8 cellular contexts compared by ENCODE assay signal in the genomic region with DNA sequence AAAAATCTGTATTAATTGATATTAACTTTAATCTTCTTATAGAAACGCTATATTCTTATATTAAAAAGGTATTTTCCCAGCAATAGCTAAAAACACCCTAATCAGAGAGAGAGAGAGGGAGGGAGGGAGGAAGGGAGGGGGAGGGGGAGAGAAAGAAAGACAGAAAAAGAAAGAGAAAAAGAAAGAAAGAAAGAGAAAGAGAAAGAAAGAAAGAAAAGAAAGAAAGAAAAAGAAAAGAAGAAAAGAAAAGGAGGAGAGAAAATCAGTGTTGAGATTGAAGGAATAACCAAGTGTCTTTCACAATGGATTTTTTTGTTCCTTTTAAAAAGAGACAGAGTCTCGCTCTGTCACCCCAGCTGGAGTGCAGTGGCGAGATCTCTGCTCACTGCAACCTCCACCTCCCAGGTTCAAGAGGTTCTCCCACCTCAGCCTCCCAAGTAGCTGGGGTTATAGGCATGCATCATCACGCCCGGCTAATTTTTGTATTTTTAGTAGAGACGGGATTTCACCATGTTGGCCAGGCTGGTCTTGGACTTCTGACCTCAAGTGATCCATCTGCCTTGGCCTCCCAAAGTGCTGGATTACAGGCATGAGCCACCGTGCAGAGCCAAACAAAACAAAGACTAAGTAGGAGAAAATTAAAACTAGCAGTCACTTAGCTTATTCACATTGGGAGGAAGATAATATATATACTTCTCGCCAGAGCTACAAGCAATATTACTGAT.
DNase-seq lines count a peak whose midpoint lies in the region; ATAC-seq, FAIRE-seq and TF ChIP-seq lines count a peak whose summit lies in the region.
"Not testable (repeated sequence)": the region's sequence is repeated elsewhere in the genome, so short reads cannot be mapped to it uniquely, and the experiment has no call there.

No MANE protein-coding gene starts in this region.

- not testable (repeated sequence) for TF ChIP-seq EP300 in SK-N-SH (IDR thresholded peaks at IDR 0.05; ENCODE audit: borderline replicate concordance in 1 of 2, low read depth in 1 of 2, low read length in 1 of 2); K562 (IDR thresholded peaks at IDR 0.05; ENCODE audit: low read length)

- not testable (repeated sequence) for H3K27me3 Mint-ChIP-seq in HFFc6 (ENCODE audit: insufficient read depth)

- H3K9me3 ChIP-seq in SK-N-SH; K562 (replicated peaks; ENCODE audit: control insufficient read depth, insufficient read depth, low read depth, low read length); right cardiac atrium (ENCODE audit: control insufficient read depth, low read length); osteoblast (ENCODE audit: low read depth, low read length); aorta (ENCODE audit: control insufficient read depth, low read length): not testable (repeated sequence)

- not testable (repeated sequence) for TF ChIP-seq CTCF in HFFc6 (IDR thresholded peaks at IDR 0.05); SK-N-SH (IDR thresholded peaks at IDR 0.05); K562 (IDR thresholded peaks at IDR 0.05 in 2 of 3, conservative IDR thresholded peaks at IDR 0.05 in 1 of 3; ENCODE audit: insufficient read depth in 2 of 3, low read depth in 1 of 3, low read length in 3 of 3); osteoblast (IDR thresholded peaks at IDR 0.05; ENCODE audit: extremely low read depth, low read depth, low read length)

- H3K9ac ChIP-seq in SK-N-SH: peak overlapping the region; percentile 27; the same call in 1 of the 2 replicates
- not testable (repeated sequence) for H3K9ac ChIP-seq in K562 (ENCODE audit: insufficient read depth in 1 of 2, low read depth in 2 of 2, low read length in 2 of 2)

- POLR2A ChIA-PET in SK-N-SH (lab: Yijun Ruan, JAX): not testable (repeated sequence)
- POLR2A ChIA-PET in K562 (lab: Yijun Ruan, JAX): interaction anchor here (0.6 to 0.9 kb wide), 4 partner anchors 35 to 819 kb away, joined by 3 to 4 read pairs (median 3); no protein-coding TSS in a partner anchor

- peak overlapping the region; percentile 76 for H3K27ac Mint-ChIP-seq in HFFc6

- H4K20me1 ChIP-seq in SK-N-SH (ENCODE audit: insufficient read depth); K562 (replicated peaks; ENCODE audit: control insufficient read depth, insufficient read depth, low read length); osteoblast (ENCODE audit: insufficient read depth, low read length): not testable (repeated sequence)

- not testable (repeated sequence) for H3K9me3 Mint-ChIP-seq in HFFc6

- 80% methylated on average over 8 of the region's 8 CpGs for WGBS in SK-N-SH (ENCODE audit: low lambda C conversion rate)
- 94% methylated on average over 7 of the region's 8 CpGs for WGBS in K562 (ENCODE audit: insufficient coverage, low coverage, missing lambda C conversion rate)
- WGBS in right cardiac atrium: 75% methylated on average over 8 of the region's 8 CpGs
- 40 to 46% methylated on average over 8 of the region's 8 CpGs for WGBS in aorta, 2 donors

- H2AFZ ChIP-seq in ACC112 (ENCODE audit: low read length, unreplicated experiment); SK-N-SH (ENCODE audit: low read depth); K562 (ENCODE audit: low read depth, low read length); osteoblast (ENCODE audit: low read length): not testable (repeated sequence)

- peaks cover 59% of the 10 kb centered on the region for H3F3A ChIP-seq in SK-N-SH (replicated peaks; ENCODE audit: insufficient read depth)

- H3K9me1 ChIP-seq in K562 (ENCODE audit: control insufficient read depth, insufficient read depth, low read length): not testable (repeated sequence)

- in situ Hi-C loops in K562 (cut with MboI): not testable (repeated sequence)

- H3K36me3 ChIP-seq in ACC112 (ENCODE audit: insufficient read depth, low read length); osteoblast (ENCODE audit: insufficient read depth, low read length); aorta (ENCODE audit: control insufficient read depth in 1 of 2, insufficient read depth in 2 of 2, low read length in 1 of 2): not testable (repeated sequence)
- H3K36me3 ChIP-seq in SK-N-SH (replicated peaks in 1 of 2; ENCODE audit: control insufficient read depth in 1 of 2, insufficient read depth in 2 of 2, low read length in 1 of 2) (peaks cover 7 to 20% of the 10 kb centered on the region in 2 experiments), K562 (ENCODE audit: control insufficient read depth, insufficient read depth, low read length) (peaks cover 26% of the 10 kb centered on the region)

- peak overlapping the region; percentile 67 for H3K4me3 Mint-ChIP-seq in HFFc6

- peak overlapping the region; percentile 78 for H3K27ac ChIP-seq in ACC112 (ENCODE audit: low read depth, low read length)
- H3K27ac ChIP-seq in SK-N-SH (ENCODE audit: low read depth in 2 of 2, low read length in 1 of 2): peak overlapping the region; percentile 8 to 91; a peak in 3 of 4 replicates
- not testable (repeated sequence) for H3K27ac ChIP-seq in K562 (ENCODE audit: extremely low read depth, low read depth, low read length); right cardiac atrium (ENCODE audit: low read length); aorta (ENCODE audit: low read depth in 1 of 2, low read length in 2 of 2)
- peak overlapping the region; percentile 49 for H3K27ac ChIP-seq in osteoblast (ENCODE audit: low read depth, low read length)

- H3K4me1 ChIP-seq in ACC112 (ENCODE audit: control insufficient read depth, insufficient read depth, low read length, unreplicated experiment): peaks cover 59% of the 10 kb centered on the region
- peaks cover 35% of the 10 kb centered on the region in 2 experiments for H3K4me1 ChIP-seq in SK-N-SH (ENCODE audit: control insufficient read depth in 1 of 2, insufficient read depth in 2 of 2, low read depth in 1 of 2, low read length in 1 of 2)
- H3K4me1 ChIP-seq in K562 (replicated peaks in 1 of 2; ENCODE audit: control insufficient read depth in 2 of 2, insufficient read depth in 2 of 2, low read length in 2 of 2); right cardiac atrium (ENCODE audit: control insufficient read depth, insufficient read depth, low read length); aorta (ENCODE audit: control insufficient read depth in 1 of 2, insufficient read depth in 2 of 2, low read length in 2 of 2): not testable (repeated sequence)
- H3K4me1 ChIP-seq in osteoblast (ENCODE audit: insufficient read depth, low read length): peaks cover 57% of the 10 kb centered on the region

- TF ChIP-seq POLR2A in K562 (conservative IDR thresholded peaks at IDR 0.05): not testable (repeated sequence)

- not testable (repeated sequence) for TF ChIP-seq RAD21 in SK-N-SH (IDR thresholded peaks at IDR 0.05; ENCODE audit: low read length); K562 (CRISPR knock-in tag; conservative IDR thresholded peaks at IDR 0.05 in 1 of 2, IDR thresholded peaks at IDR 0.05 in 1 of 2)

- not testable (repeated sequence) for FAIRE-seq in K562 (lab: Jason Lieb, UNC)

- peaks cover 63% of the 10 kb centered on the region for H3K4me1 Mint-ChIP-seq in HFFc6 (ENCODE audit: low read depth)

- DNase-seq in HFFc6 (peak; percentile 70), fibroblast of peridontal ligament (ENCODE audit: extremely low read depth) (peak; percentile 63), right cardiac atrium (peak in 2 of 3 donors; percentile 30 to 52), aorta (peak in 1 of 2 donors; percentile 65)
- DNase-seq in SK-N-SH; K562 (ENCODE audit: extremely low read depth in 1 of 4, low spot score in 3 of 4); osteoblast (ENCODE audit: insufficient read length, low spot score, missing footprints): not testable (repeated sequence)

- H3K4me3 ChIP-seq in ACC112 (ENCODE audit: low read depth, low read length): peak overlapping the region; percentile 35; the same call in 1 of the 2 replicates
- H3K4me3 ChIP-seq in SK-N-SH (ENCODE audit: low read depth in 2 of 2, low read length in 1 of 2): 0 out of 4 replicates have a peak overlapping the region, but pooled peaks of 1 of the 2 experiments have one; percentile 20
- not testable (repeated sequence) for H3K4me3 ChIP-seq in K562; right cardiac atrium (ENCODE audit: low read length); osteoblast (ENCODE audit: insufficient read depth, low read length); aorta (ENCODE audit: low read length in 2 of 2)

- not testable (repeated sequence) for BruUV-seq in K562 (replicated peaks; lab: Mats Ljungman, UMichigan)

- intact Hi-C loops in K562 (cut with micrococcal nuclease); right cardiac atrium (cut with DNase I); aorta (cut with DNase I): not testable (repeated sequence)

- not testable (repeated sequence) for ATAC-seq in K562
- ATAC-seq in right cardiac atrium: peak in 1 of 2 donors; percentile 56
- peak; percentile 65 for ATAC-seq in aorta (ENCODE audit: low FRiP score)

- H3K36me3 Mint-ChIP-seq in HFFc6 (ENCODE audit: low read depth): not testable (repeated sequence)

- H3K27me3 ChIP-seq in ACC112 (ENCODE audit: insufficient read depth, low read length); SK-N-SH (ENCODE audit: insufficient read depth); K562 (ENCODE audit: control insufficient read depth in 2 of 2, insufficient read depth in 2 of 2, low read length in 2 of 2); right cardiac atrium (ENCODE audit: control insufficient read depth, insufficient read depth); osteoblast (ENCODE audit: insufficient read depth, low read length); aorta (ENCODE audit: control insufficient read depth in 1 of 2, insufficient read depth in 2 of 2, low read length in 1 of 2): not testable (repeated sequence)

- CTCF ChIA-PET in SK-N-SH (lab: Yijun Ruan, JAX): interaction anchor here (1.3 kb wide), 1 partner anchor 29 kb away, joined by 8 read pairs; no protein-coding TSS in a partner anchor
- CTCF ChIA-PET in K562 (lab: Yijun Ruan, JAX; ENCODE audit: low intra/inter-chr PET ratio): not testable (repeated sequence)

- peaks cover 33% of the 10 kb centered on the region for H3K79me2 ChIP-seq in ACC112 (ENCODE audit: control insufficient read depth, insufficient read depth, low read length, unreplicated experiment)
- peaks cover 44% of the 10 kb centered on the region for H3K79me2 ChIP-seq in SK-N-SH (ENCODE audit: insufficient read depth)
- H3K79me2 ChIP-seq in K562 (ENCODE audit: control insufficient read depth, insufficient read depth, low read length): peaks cover 31% of the 10 kb centered on the region
- H3K79me2 ChIP-seq in osteoblast (ENCODE audit: insufficient read depth, low read length): peaks cover 25% of the 10 kb centered on the region

- H3K4me2 ChIP-seq in SK-N-SH (peak overlapping the region; percentile 25), osteoblast (ENCODE audit: insufficient read depth, low read length) (peak overlapping the region; percentile 58)
- H3K4me2 ChIP-seq in K562 (ENCODE audit: insufficient read depth, low read length): not testable (repeated sequence)

- not testable (repeated sequence) for H3K9me2 ChIP-seq in SK-N-SH
